In genomic region chr16:10964039-10964890, GRCh38 we compare ENCODE assay signal across 1 cellular context.
A peak's percentile ranks its signal among the peaks of the same experiment; 100 is the strongest.
TF ChIP-seq lines count a peak whose summit lies in the region.

No MANE protein-coding gene starts in this region.

TF ChIP-seq in HepG2, 621 proteins besides CTCF, POLR2A, EP300 and RAD21 (continued from another document and continues in another):
- TF ChIP-seq ZNF276 (CRISPR knock-in tag; IDR thresholded peaks at IDR 0.05; ENCODE audit: low read depth): no peak
- peak; percentile 43; the same call in 1 of the 2 replicates for TF ChIP-seq WIZ (CRISPR knock-in tag; IDR thresholded peaks at IDR 0.05)
- no peak for TF ChIP-seq MLXIP (CRISPR knock-in tag; IDR thresholded peaks at IDR 0.05; ENCODE audit: borderline replicate concordance)
- 0 out of 2 replicates have a peak, but pooled peaks have one; percentile 77 for TF ChIP-seq ZNF354B (CRISPR knock-in tag; IDR thresholded peaks at IDR 0.05)
- TF ChIP-seq U2AF2 (IDR thresholded peaks at IDR 0.05; ENCODE audit: low read depth, low read length): no peak
- TF ChIP-seq GMEB1 (CRISPR knock-in tag; IDR thresholded peaks at IDR 0.05; ENCODE audit: borderline replicate concordance): peak; percentile 37; the same call in 1 of the 2 replicates
- TF ChIP-seq CHD2 (IDR thresholded peaks at IDR 0.05; ENCODE audit: low read depth, low read length): peak; percentile 58; the same call in 1 of the 2 replicates
- 0 out of 2 replicates have a peak, but pooled peaks have one; percentile 27 for TF ChIP-seq ZBTB7B (CRISPR knock-in tag; IDR thresholded peaks at IDR 0.05)
- TF ChIP-seq ZNF614 (CRISPR knock-in tag; IDR thresholded peaks at IDR 0.05; ENCODE audit: borderline replicate concordance): no peak
- TF ChIP-seq MTF1 (CRISPR knock-in tag; IDR thresholded peaks at IDR 0.05): no peak
- no peak for TF ChIP-seq JARID2 (CRISPR knock-in tag; IDR thresholded peaks at IDR 0.05; ENCODE audit: insufficient replicate concordance)
- 0 out of 2 replicates have a peak, but pooled peaks have one; percentile 32 for TF ChIP-seq HOXA5 (CRISPR knock-in tag; IDR thresholded peaks at IDR 0.05)
- TF ChIP-seq KDM5B (CRISPR knock-in tag; IDR thresholded peaks at IDR 0.05; ENCODE audit: borderline replicate concordance): peak; percentile 74; the same call in 1 of the 2 replicates
- TF ChIP-seq ZBTB40 (IDR thresholded peaks at IDR 0.05): no peak
- TF ChIP-seq ZBTB40 (CRISPR knock-in tag; IDR thresholded peaks at IDR 0.05): no peak
- no peak; the same call in 1 of the 2 replicates for TF ChIP-seq CSRNP1 (CRISPR knock-in tag; IDR thresholded peaks at IDR 0.05)
- no peak for TF ChIP-seq BRCA1 (CRISPR knock-in tag; IDR thresholded peaks at IDR 0.05)
- 0 out of 2 replicates have a peak, but pooled peaks have one; percentile 49 for TF ChIP-seq ATF5 (CRISPR knock-in tag; IDR thresholded peaks at IDR 0.05; ENCODE audit: low read depth)
- 0 out of 2 replicates have a peak, but pooled peaks have one; percentile 48 for TF ChIP-seq ZNF784 (CRISPR knock-in tag; IDR thresholded peaks at IDR 0.05; ENCODE audit: borderline replicate concordance)
- TF ChIP-seq ZNF619 (CRISPR knock-in tag; IDR thresholded peaks at IDR 0.05): peak; percentile 84; the same call in 1 of the 2 replicates
- 0 out of 2 replicates have a peak, but pooled peaks have one; percentile 45 for TF ChIP-seq SPEN (CRISPR knock-in tag; IDR thresholded peaks at IDR 0.05; ENCODE audit: low read depth)
- peak; percentile 86; the same call in 1 of the 2 replicates for TF ChIP-seq SMAD1 (CRISPR knock-in tag; IDR thresholded peaks at IDR 0.05; ENCODE audit: borderline replicate concordance, low read depth)
- no peak for TF ChIP-seq HHEX (CRISPR knock-in tag; IDR thresholded peaks at IDR 0.05)
- TF ChIP-seq ZNF142 (CRISPR knock-in tag; IDR thresholded peaks at IDR 0.05): no peak
- peak; percentile 60; the same call in 1 of the 2 replicates for TF ChIP-seq ZNF746 (CRISPR knock-in tag; IDR thresholded peaks at IDR 0.05)
